Comparison of ENCODE assay signal across 9 cellular contexts in the genomic region with DNA sequence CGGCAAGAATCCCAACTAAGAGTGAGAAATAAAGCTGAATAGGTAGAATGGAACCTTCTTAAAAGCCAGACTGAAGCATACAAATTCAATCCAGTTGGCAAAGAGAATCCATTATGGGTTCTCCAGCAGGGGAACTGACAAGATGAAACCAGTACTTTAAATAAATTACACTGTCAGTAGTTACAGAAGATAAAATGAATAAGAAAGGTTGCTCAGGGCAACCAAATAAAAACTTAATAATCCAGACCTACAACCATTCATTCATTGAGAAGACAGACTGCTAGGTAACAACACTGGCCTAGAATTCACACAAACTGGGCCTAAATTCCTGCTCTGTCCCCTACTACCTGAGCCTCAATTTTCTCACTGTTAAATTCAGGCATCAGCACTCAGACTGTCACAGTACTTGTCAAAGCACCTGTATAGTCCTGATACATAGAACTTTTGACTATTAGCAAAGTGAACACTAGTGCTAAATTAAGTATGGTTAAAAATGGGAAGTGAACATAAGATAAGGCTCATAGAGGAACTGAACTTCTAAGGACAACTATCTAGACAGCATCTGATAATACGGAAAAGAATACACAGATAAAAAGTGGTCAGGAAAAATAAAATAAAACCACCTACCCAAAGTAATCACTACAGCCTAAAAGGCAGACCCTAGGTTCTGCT. TPM values are rescaled to one million over a fixed set of nuclear protein-coding genes. Genes with fewer than 3 reads are reported as not detected.
A peak's percentile ranks its signal among the peaks of the same experiment; 100 is the strongest.
DNase-seq lines count a peak whose midpoint lies in the region; ATAC-seq and TF ChIP-seq lines count a peak whose summit lies in the region.
"Had no signal": no experiment of that assay in that cellular context is flagged by ENCODE, and none has a peak within 500 bp of the region (broad histone marks: within the 10 kb centered on the region; RNA-seq: fewer than 3 reads in every experiment).

No MANE protein-coding gene starts in this region.

- peak overlapping the region; percentile 9 for H3K27ac Mint-ChIP-seq in activated CD4-positive, alpha-beta T cell treated with anti-CD3 and anti-CD28 coated beads, Interleukin-2, amount 10 ng/mL, durations not matched to agents 7 days and 5 days
- H3K27ac Mint-ChIP-seq in endothelial cell (ENCODE audit: unreplicated experiment) = peak overlapping the region; percentile 62
- peak overlapping the region; percentile 63 for H3K27ac Mint-ChIP-seq in stimulated activated naive B cell treated with anti-CD40 and anti-IgM and Interleukin-4, amounts not matched to agents 10 μg/mL and 1 μg/mL and 100 μg/mL, for 72 hours

- peak; percentile 55 to 70 for ATAC-seq in stimulated activated naive B cell treated with anti-CD40 and anti-IgM and Interleukin-4, amounts not matched to agents 10 μg/mL and 1 μg/mL and 100 μg/mL, for 72 hours (replicated peaks)
- no peak for ATAC-seq in HG03469 (IDR thresholded peaks at IDR 0.05; ENCODE audit: unreplicated experiment)
- no peak for ATAC-seq in aorta (ENCODE audit: low FRiP score)

- H3K4me1 ChIP-seq in aorta (ENCODE audit: control insufficient read depth in 1 of 2, insufficient read depth in 2 of 2, low read length in 2 of 2) = peaks cover 1 to 3% of the 10 kb centered on the region in 2 donors

- no peak overlapping the region for H3K4me3 Mint-ChIP-seq in activated CD4-positive, alpha-beta T cell treated with anti-CD3 and anti-CD28 coated beads, Interleukin-2, amount 10 ng/mL, durations not matched to agents 7 days and 5 days
- H3K4me3 Mint-ChIP-seq in endothelial cell (ENCODE audit: unreplicated experiment) = no peak overlapping the region
- H3K4me3 Mint-ChIP-seq in stimulated activated naive B cell treated with anti-CD40 and anti-IgM and Interleukin-4, amounts not matched to agents 10 μg/mL and 1 μg/mL and 100 μg/mL, for 72 hours = peak overlapping the region; percentile 36 to 48

- no peaks in the 10 kb centered on the region for H3K36me3 ChIP-seq in aorta (ENCODE audit: control insufficient read depth in 1 of 2, insufficient read depth in 2 of 2, low read length in 1 of 2)

- intact Hi-C loops in aorta (cut with DNase I) = loop anchor here (10.0 kb wide), 3 partner anchors 66 to 1134 kb away; no protein-coding TSS in a partner anchor

- H3K27me3 ChIP-seq in aorta (ENCODE audit: control insufficient read depth in 1 of 2, insufficient read depth in 2 of 2, low read length in 1 of 2) = no peaks in the 10 kb centered on the region

- 30 to 36% methylated on average over 2 of the region's 2 CpGs for WGBS in aorta, 2 donors

- H3K4me3 ChIP-seq in aorta (ENCODE audit: low read length in 2 of 2) = no peak overlapping the region

- TF ChIP-seq CTCF in endothelial cell (IDR thresholded peaks at IDR 0.05; ENCODE audit: unreplicated experiment) = no peak

- peaks cover 42% of the 10 kb centered on the region for H3K36me3 Mint-ChIP-seq in activated CD4-positive, alpha-beta T cell treated with anti-CD3 and anti-CD28 coated beads, Interleukin-2, amount 10 ng/mL, durations not matched to agents 7 days and 5 days (ENCODE audit: low read depth)
- peaks cover 14% of the 10 kb centered on the region for H3K36me3 Mint-ChIP-seq in endothelial cell (ENCODE audit: low read depth, unreplicated experiment)
- peaks cover 39 to 43% of the 10 kb centered on the region in 2 donors for H3K36me3 Mint-ChIP-seq in stimulated activated naive B cell treated with anti-CD40 and anti-IgM and Interleukin-4, amounts not matched to agents 10 μg/mL and 1 μg/mL and 100 μg/mL, for 72 hours

- POLR2A ChIA-PET in activated CD4-positive, alpha-beta T cell treated with anti-CD3 and anti-CD28 coated beads, Interleukin-2, amount 10 ng/mL, durations not matched to agents 7 days and 5 days (lab: Charles Lee) = no interaction called here

- H3K4me1 Mint-ChIP-seq in activated CD4-positive, alpha-beta T cell treated with anti-CD3 and anti-CD28 coated beads, Interleukin-2, amount 10 ng/mL, durations not matched to agents 7 days and 5 days = peaks cover 56% of the 10 kb centered on the region
- peaks cover 39% of the 10 kb centered on the region for H3K4me1 Mint-ChIP-seq in endothelial cell (ENCODE audit: unreplicated experiment)
- H3K4me1 Mint-ChIP-seq in stimulated activated naive B cell treated with anti-CD40 and anti-IgM and Interleukin-4, amounts not matched to agents 10 μg/mL and 1 μg/mL and 100 μg/mL, for 72 hours = peaks cover 33 to 73% of the 10 kb centered on the region in 2 donors

- no peaks in the 10 kb centered on the region for H3K9me3 ChIP-seq in aorta (ENCODE audit: control insufficient read depth, low read length)

- H3K27me3 Mint-ChIP-seq in activated CD4-positive, alpha-beta T cell treated with anti-CD3 and anti-CD28 coated beads, Interleukin-2, amount 10 ng/mL, durations not matched to agents 7 days and 5 days = no peaks in the 10 kb centered on the region
- peaks cover 7% of the 10 kb centered on the region for H3K27me3 Mint-ChIP-seq in endothelial cell (ENCODE audit: unreplicated experiment)
- H3K27me3 Mint-ChIP-seq in stimulated activated naive B cell treated with anti-CD40 and anti-IgM and Interleukin-4, amounts not matched to agents 10 μg/mL and 1 μg/mL and 100 μg/mL, for 72 hours = no peaks in the 10 kb centered on the region

- peak overlapping the region in 1 of 2 donors; percentile 84 for H3K27ac ChIP-seq in aorta (ENCODE audit: low read depth in 1 of 2, low read length in 2 of 2)

- H3K9me3 Mint-ChIP-seq in activated CD4-positive, alpha-beta T cell treated with anti-CD3 and anti-CD28 coated beads, Interleukin-2, amount 10 ng/mL, durations not matched to agents 7 days and 5 days = peaks cover 6% of the 10 kb centered on the region
- H3K9me3 Mint-ChIP-seq in endothelial cell (ENCODE audit: unreplicated experiment) = no peaks in the 10 kb centered on the region
- H3K9me3 Mint-ChIP-seq in stimulated activated naive B cell treated with anti-CD40 and anti-IgM and Interleukin-4, amounts not matched to agents 10 μg/mL and 1 μg/mL and 100 μg/mL, for 72 hours = no peaks in the 10 kb centered on the region

- CTCF ChIA-PET in activated CD4-positive, alpha-beta T cell treated with anti-CD3 and anti-CD28 coated beads, Interleukin-2, amount 10 ng/mL, durations not matched to agents 7 days and 5 days (lab: Charles Lee) = interaction anchor here (0.7 to 1.2 kb wide), 2 partner anchors 10 to 248 kb away, joined by 3 read pairs; no protein-coding TSS in a partner anchor

- DNase-seq in activated CD4-positive, alpha-beta T cell treated with anti-CD3 and anti-CD28 coated beads, Interleukin-2, amount 10 ng/mL, durations not matched to agents 7 days and 5 days = no peak
- no peak for DNase-seq in activated CD4-positive, alpha-beta T cell treated with anti-CD3 and anti-CD28 coated beads, Interleukin-2, amount 50 U/mL, for 1 hour
- DNase-seq in NOMO-1 (lab: John Stamatoyannopoulos, UW; ENCODE audit: unreplicated experiment in 2 of 2) = peak; percentile 10 to 90
- DNase-seq in endothelial cell (ENCODE audit: low spot score) = no peak
- DNase-seq in stimulated activated naive B cell treated with anti-CD40 and anti-IgM and Interleukin-4, amounts not matched to agents 10 μg/mL and 1 μg/mL and 100 μg/mL, for 72 hours = no peak
- DNase-seq in NCI-H1092 treated with DMSO at 0.1 percent for 48 hours (lab: John Stamatoyannopoulos, UW) = no peak
- no peak for DNase-seq in aorta
- DNase-seq: ACHN had no signal

RNA-seq across cellular contexts. Expression of a gene that starts 6.0 kb away (rescaled TPM):
- 100 to 1,000 TPM; 167 to 169 TPM for total RNA-seq in activated CD4-positive, alpha-beta T cell treated with anti-CD3 and anti-CD28 coated beads, Interleukin-2, amount 10 ng/mL, durations not matched to agents 7 days and 5 days
- total RNA-seq in endothelial cell (ENCODE audit: unreplicated experiment) (156 TPM), aorta (100 to 1,000 TPM; 129 to 200 TPM)
- 10 to 100 TPM; 19.0 to 33.6 TPM for polyA plus RNA-seq in aorta

Comparison
In these comparisons a context has a peak if more than half of its experiments do, and no peak if none do; other contexts are left out.
1. DNase-seq: peak in NOMO-1 (2 of 2); none in activated CD4-positive, alpha-beta T cell treated with anti-CD3 and anti-CD28 coated beads, Interleukin-2, amount 10 ng/mL, durations not matched to agents 7 days and 5 days (single experiment), activated CD4-positive, alpha-beta T cell treated with anti-CD3 and anti-CD28 coated beads, Interleukin-2, amount 50 U/mL, for 1 hour (single experiment), endothelial cell (single experiment), stimulated activated naive B cell treated with anti-CD40 and anti-IgM and Interleukin-4, amounts not matched to agents 10 μg/mL and 1 μg/mL and 100 μg/mL, for 72 hours (single experiment), NCI-H1092 treated with DMSO at 0.1 percent for 48 hours (single experiment) and aorta (0 of 2).
2. H3K27ac Mint-ChIP-seq: peak in every context shown above with its lines; median percentile 63 in stimulated activated naive B cell treated with anti-CD40 and anti-IgM and Interleukin-4, amounts not matched to agents 10 μg/mL and 1 μg/mL and 100 μg/mL, for 72 hours; 62 in endothelial cell; 9 in activated CD4-positive, alpha-beta T cell treated with anti-CD3 and anti-CD28 coated beads, Interleukin-2, amount 10 ng/mL, durations not matched to agents 7 days and 5 days.
3. H3K4me3 Mint-ChIP-seq: peak in stimulated activated naive B cell treated with anti-CD40 and anti-IgM and Interleukin-4, amounts not matched to agents 10 μg/mL and 1 μg/mL and 100 μg/mL, for 72 hours (2 of 2); none in activated CD4-positive, alpha-beta T cell treated with anti-CD3 and anti-CD28 coated beads, Interleukin-2, amount 10 ng/mL, durations not matched to agents 7 days and 5 days (single experiment) and endothelial cell (single experiment).
4. ATAC-seq: peak in stimulated activated naive B cell treated with anti-CD40 and anti-IgM and Interleukin-4, amounts not matched to agents 10 μg/mL and 1 μg/mL and 100 μg/mL, for 72 hours (2 of 2); none in HG03469 (single experiment) and aorta (single experiment).